Comparison of ENCODE assay signal across 4 cellular contexts in the genomic region with DNA sequence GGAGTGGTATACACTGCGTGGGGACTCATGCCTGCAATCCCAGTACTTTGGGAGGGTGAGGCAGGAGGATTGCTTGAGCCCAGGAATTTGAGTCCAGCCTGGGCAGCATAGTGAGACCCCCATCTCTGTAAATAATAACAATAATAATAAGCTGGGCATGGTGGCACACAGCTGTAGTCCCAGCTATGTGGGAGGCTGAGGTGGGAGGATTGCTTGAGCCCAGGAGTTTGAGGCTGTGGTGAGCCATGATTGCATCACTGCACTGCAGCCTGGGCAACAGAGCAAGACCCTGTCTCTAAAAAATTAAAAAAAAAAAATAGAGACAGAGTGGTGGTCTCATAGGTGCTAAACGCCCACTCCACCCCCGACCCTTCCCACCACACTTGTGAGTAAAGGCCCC. TPM values are rescaled to one million over a fixed set of nuclear protein-coding genes. Genes with fewer than 3 reads are reported as not detected.
"Had no signal": no experiment of that assay in that cellular context is flagged by ENCODE, and none has a peak within 500 bp of the region (broad histone marks: within the 10 kb centered on the region; RNA-seq: fewer than 3 reads in every experiment).

No MANE protein-coding gene starts in this region.

RNA-seq across cellular contexts. Expression of a gene that starts 28.0 kb away (rescaled TPM):
- total RNA-seq: naive thymus-derived CD4-positive, alpha-beta T cell; natural killer cell; osteocyte had no signal
- polyA plus RNA-seq: naive thymus-derived CD4-positive, alpha-beta T cell; neural cell had no signal
